Comparison of ENCODE assay signal across 7 cellular contexts in genomic region chr12:31736472-31736871, GRCh38.
DNase-seq lines count a peak whose midpoint lies in the region; ATAC-seq and TF ChIP-seq lines count a peak whose summit lies in the region.

No MANE protein-coding gene starts in this region.

- no peaks in the 10 kb centered on the region for H3K27me3 Mint-ChIP-seq in effector memory CD8-positive, alpha-beta T cell
- H3K27me3 Mint-ChIP-seq in stimulated activated memory B cell treated with anti-CD40 and anti-IgM and Interleukin-4, amounts not matched to agents 10 μg/mL and 1 μg/mL and 100 μg/mL, for 72 hours, result no peaks in the 10 kb centered on the region
- H3K27me3 Mint-ChIP-seq in nephron progenitor cell (ENCODE audit: low read depth, poor library complexity), result no peaks in the 10 kb centered on the region

- no peak overlapping the region for H3K27ac Mint-ChIP-seq in effector memory CD8-positive, alpha-beta T cell
- no peak overlapping the region for H3K27ac Mint-ChIP-seq in stimulated activated memory B cell treated with anti-CD40 and anti-IgM and Interleukin-4, amounts not matched to agents 10 μg/mL and 1 μg/mL and 100 μg/mL, for 72 hours
- no peak overlapping the region for H3K27ac Mint-ChIP-seq in nephron progenitor cell

- no peak overlapping the region for H3K4me3 Mint-ChIP-seq in effector memory CD8-positive, alpha-beta T cell
- no peak overlapping the region for H3K4me3 Mint-ChIP-seq in stimulated activated memory B cell treated with anti-CD40 and anti-IgM and Interleukin-4, amounts not matched to agents 10 μg/mL and 1 μg/mL and 100 μg/mL, for 72 hours
- no peak overlapping the region for H3K4me3 Mint-ChIP-seq in nephron progenitor cell

- TF ChIP-seq CTCF in nephron progenitor cell (IDR thresholded peaks at IDR 0.05), result no peak

- peaks cover 9% of the 10 kb centered on the region for H3K36me3 Mint-ChIP-seq in effector memory CD8-positive, alpha-beta T cell (ENCODE audit: insufficient read depth)
- H3K36me3 Mint-ChIP-seq in stimulated activated memory B cell treated with anti-CD40 and anti-IgM and Interleukin-4, amounts not matched to agents 10 μg/mL and 1 μg/mL and 100 μg/mL, for 72 hours, result peaks cover 6% of the 10 kb centered on the region
- no peaks in the 10 kb centered on the region for H3K36me3 Mint-ChIP-seq in nephron progenitor cell (ENCODE audit: low read depth)

- no peaks in the 10 kb centered on the region for H3K9me3 Mint-ChIP-seq in effector memory CD8-positive, alpha-beta T cell
- H3K9me3 Mint-ChIP-seq in stimulated activated memory B cell treated with anti-CD40 and anti-IgM and Interleukin-4, amounts not matched to agents 10 μg/mL and 1 μg/mL and 100 μg/mL, for 72 hours, result peaks cover 4% of the 10 kb centered on the region
- H3K9me3 Mint-ChIP-seq in nephron progenitor cell, result peaks cover 11% of the 10 kb centered on the region

- ATAC-seq in HG03159 (IDR thresholded peaks at IDR 0.05; ENCODE audit: unreplicated experiment), result peak; percentile 53
- peak; percentile 83 for ATAC-seq in effector memory CD8-positive, alpha-beta T cell (replicated peaks)
- ATAC-seq in stimulated activated memory B cell treated with anti-CD40 and anti-IgM and Interleukin-4, amounts not matched to agents 10 μg/mL and 1 μg/mL and 100 μg/mL, for 72 hours, result peak; percentile 65

- peaks cover 14 to 17% of the 10 kb centered on the region in 2 donors for H3K4me1 Mint-ChIP-seq in effector memory CD8-positive, alpha-beta T cell (ENCODE audit: low read depth in 2 of 2)
- peaks cover 46% of the 10 kb centered on the region for H3K4me1 Mint-ChIP-seq in stimulated activated memory B cell treated with anti-CD40 and anti-IgM and Interleukin-4, amounts not matched to agents 10 μg/mL and 1 μg/mL and 100 μg/mL, for 72 hours
- peaks cover 24% of the 10 kb centered on the region for H3K4me1 Mint-ChIP-seq in nephron progenitor cell

- peak; percentile 54 for DNase-seq in activated CD4-positive, alpha-beta T cell treated with anti-CD3 and anti-CD28 coated beads for 1 hour
- no peak for DNase-seq in effector memory CD8-positive, alpha-beta T cell
- DNase-seq in iPS-NIHi7 (ENCODE audit: extremely low spot score) (no peak), NCI-H510A treated with DMSO at 0.1 percent for 48 hours (lab: John Stamatoyannopoulos, UW) (no peak), nephron progenitor cell (no peak)
